In the genomic region with DNA sequence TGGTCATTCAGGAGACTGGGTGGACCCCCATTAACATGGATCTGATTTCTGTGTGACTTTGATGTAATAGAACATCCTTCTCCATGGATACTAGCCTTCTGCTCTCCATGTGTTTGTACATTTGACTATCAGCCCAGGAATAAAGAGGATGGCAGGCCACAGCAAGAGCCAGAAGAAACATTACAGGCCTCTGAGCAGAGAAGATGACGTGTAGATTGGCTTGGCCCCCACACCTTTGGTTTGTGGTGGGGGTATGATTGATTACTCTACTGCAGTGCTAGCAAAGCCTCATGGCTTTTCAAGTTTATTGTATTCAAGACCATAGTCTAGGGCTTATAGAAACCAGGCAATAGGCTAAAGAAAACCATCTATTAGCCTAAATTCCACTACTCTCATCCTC, we compare ENCODE assay signal across 17 cellular contexts.
DNase-seq lines count a peak whose midpoint lies in the region; ATAC-seq, FAIRE-seq and TF ChIP-seq lines count a peak whose summit lies in the region.
"Had no signal": no experiment of that assay in that cellular context is flagged by ENCODE, and none has a peak within 500 bp of the region (broad histone marks: within the 10 kb centered on the region; RNA-seq: fewer than 3 reads in every experiment).

No MANE protein-coding gene starts in this region.

- FAIRE-seq in GM12878 (lab: Jason Lieb, UNC): no peak

- H3K27ac ChIP-seq in GM12878 (ENCODE audit: control insufficient read depth, insufficient read depth) (no peak overlapping the region), right atrium auricular region (no peak overlapping the region)
- H3K27ac ChIP-seq: Peyer's patch had no signal

- no peaks in the 10 kb centered on the region for H3K9me3 Mint-ChIP-seq in activated T-cell treated with anti-CD3 and anti-CD28 coated beads, Interleukin-2, amount 50 U/mL, for 72 hours
- no peaks in the 10 kb centered on the region for H3K9me3 Mint-ChIP-seq in T-helper 2 cell treated with Interferon-gamma antibody and Interleukin-4, amounts not matched to agents 5 μg/mL and 100 μg/mL, for 36 hours
- H3K9me3 Mint-ChIP-seq: CD14-positive monocyte, IgD-negative memory B cell had no signal

- no TSS peak for BruUV-seq in GM12878 (replicated peaks; lab: Mats Ljungman, UMichigan)

- RAD21 ChIA-PET in GM12878 (lab: Charles Lee; ENCODE audit: unreplicated experiment): no interaction called here

- H3K4me3 ChIP-seq in GM12878 (no peak overlapping the region), right atrium auricular region (no peak overlapping the region)
- H3K4me3 ChIP-seq: Peyer's patch had no signal

- in situ Hi-C loops in GM12878 (cut with MboI): no loop called here

- peak; percentile 56 to 69 for ATAC-seq in activated T-cell treated with anti-CD3 and anti-CD28 coated beads, Interleukin-2, amount 50 U/mL, for 72 hours (replicated peaks in 1 of 2)
- ATAC-seq in GM12878 (no peak), HG03175 (IDR thresholded peaks at IDR 0.05; ENCODE audit: unreplicated experiment) (no peak)
- ATAC-seq: Right ventricle myocardium inferior had no signal

- peaks cover 3% of the 10 kb centered on the region in 2 donors for H3K36me3 Mint-ChIP-seq in activated T-cell treated with anti-CD3 and anti-CD28 coated beads, Interleukin-2, amount 50 U/mL, for 72 hours (ENCODE audit: insufficient read depth in 2 of 2)
- peaks cover 5% of the 10 kb centered on the region for H3K36me3 Mint-ChIP-seq in T-helper 2 cell treated with Interferon-gamma antibody and Interleukin-4, amounts not matched to agents 5 μg/mL and 100 μg/mL, for 36 hours (ENCODE audit: low read depth)
- H3K36me3 Mint-ChIP-seq: IgD-negative memory B cell had no signal

- H3K9me3 ChIP-seq in GM12878 (replicated peaks; ENCODE audit: control insufficient read depth, insufficient read depth, low read length) (no peaks in the 10 kb centered on the region), right atrium auricular region (no peaks in the 10 kb centered on the region)
- H3K9me3 ChIP-seq: Peyer's patch had no signal

- no peaks in the 10 kb centered on the region for H3K27me3 ChIP-seq in GM12878 (replicated peaks in 1 of 2; ENCODE audit: control insufficient read depth in 2 of 2, insufficient read depth in 2 of 2, low read length in 1 of 2)
- H3K27me3 ChIP-seq in right atrium auricular region: no peaks in the 10 kb centered on the region
- H3K27me3 ChIP-seq: Peyer's patch had no signal

- POLR2A ChIA-PET in GM12878 (lab: Charles Lee): no interaction called here

- no peak overlapping the region for H3K4me2 ChIP-seq in GM12878 (ENCODE audit: control insufficient read depth, insufficient read depth)

- H3K27me3 Mint-ChIP-seq in activated T-cell treated with anti-CD3 and anti-CD28 coated beads, Interleukin-2, amount 50 U/mL, for 72 hours (ENCODE audit: low read depth): no peaks in the 10 kb centered on the region
- no peaks in the 10 kb centered on the region for H3K27me3 Mint-ChIP-seq in T-helper 2 cell treated with Interferon-gamma antibody and Interleukin-4, amounts not matched to agents 5 μg/mL and 100 μg/mL, for 36 hours (ENCODE audit: low read depth)
- H3K27me3 Mint-ChIP-seq: IgD-negative memory B cell had no signal

- TF ChIP-seq RAD21 in GM12878 (IDR thresholded peaks at IDR 0.05; ENCODE audit: insufficient read depth, low read depth, low read length): no peak

- H3K27ac Mint-ChIP-seq in activated T-cell treated with anti-CD3 and anti-CD28 coated beads, Interleukin-2, amount 50 U/mL, for 72 hours: peak overlapping the region; percentile 4
- peak overlapping the region; percentile 37 for H3K27ac Mint-ChIP-seq in T-helper 2 cell treated with Interferon-gamma antibody and Interleukin-4, amounts not matched to agents 5 μg/mL and 100 μg/mL, for 36 hours
- H3K27ac Mint-ChIP-seq: IgD-negative memory B cell had no signal

- SMC1A ChIA-PET in GM12878 (lab: Charles Lee; ENCODE audit: uncharacterized antibody, unreplicated experiment): interaction anchor here (0.7 kb wide), 1 partner anchor 39 kb away, joined by 3 read pairs; no protein-coding TSS in a partner anchor

- intact Hi-C loops in GM12878 (cut with micrococcal nuclease; ENCODE audit: unreplicated experiment): no loop called here

- H3K9ac ChIP-seq in GM12878 (ENCODE audit: control insufficient read depth, insufficient read depth, low read length): no peak overlapping the region

- CTCF ChIA-PET in GM12878 (lab: Yijun Ruan, JAX): no interaction called here

- TF ChIP-seq CTCF in GM12878 (IDR thresholded peaks at IDR 0.05 in 2 of 3, conservative IDR thresholded peaks at IDR 0.05 in 1 of 3; ENCODE audit: control insufficient read depth in 2 of 3, extremely low read depth in 1 of 3, insufficient read depth in 1 of 3, low read depth in 3 of 3, low read length in 3 of 3) (no peak), right atrium auricular region (IDR thresholded peaks at IDR 0.05) (no peak)

- peak in 1 of 2 donors; percentile 25 for DNase-seq in activated T-cell treated with anti-CD3 and anti-CD28 coated beads, Interleukin-2, amount 50 U/mL, for 72 hours
- no peak for DNase-seq in activated T-cell treated with anti-CD3 and anti-CD28 coated beads for 4 hours
- DNase-seq in T-helper 2 cell treated with Interferon-gamma antibody and Interleukin-4, amounts not matched to agents 5 μg/mL and 100 μg/mL, for 36 hours (ENCODE audit: low spot score): no peak
- no peak for DNase-seq in GM12878 (ENCODE audit: low read depth, low spot score)
- peak; percentile 29 for DNase-seq in stromal cell of bone marrow (ENCODE audit: low read depth)
- no peak for DNase-seq in right atrium auricular region (ENCODE audit: low spot score)
- DNase-seq: AML-193, GF-D8, NCI-H1105, NCI-H1694, NCI-H2227 treated with DMSO at 0.1 percent for 48 hours, NCI-H524, Peyer's patch had no signal

- H3K4me3 Mint-ChIP-seq in activated T-cell treated with anti-CD3 and anti-CD28 coated beads, Interleukin-2, amount 50 U/mL, for 72 hours: no peak overlapping the region
- no peak overlapping the region for H3K4me3 Mint-ChIP-seq in T-helper 2 cell treated with Interferon-gamma antibody and Interleukin-4, amounts not matched to agents 5 μg/mL and 100 μg/mL, for 36 hours
- H3K4me3 Mint-ChIP-seq: CD14-positive monocyte, IgD-negative memory B cell had no signal

- peaks cover 35% of the 10 kb centered on the region for H3K4me1 Mint-ChIP-seq in activated T-cell treated with anti-CD3 and anti-CD28 coated beads, Interleukin-2, amount 50 U/mL, for 72 hours (ENCODE audit: low read depth)
- H3K4me1 Mint-ChIP-seq in T-helper 2 cell treated with Interferon-gamma antibody and Interleukin-4, amounts not matched to agents 5 μg/mL and 100 μg/mL, for 36 hours (ENCODE audit: low read depth): peaks cover 47% of the 10 kb centered on the region

- H3K36me3 ChIP-seq in GM12878 (ENCODE audit: control insufficient read depth in 2 of 2, insufficient read depth in 2 of 2, low read length in 1 of 2): peaks cover 0 to 1% of the 10 kb centered on the region in 2 experiments; a peak in 2 of 4 replicates
- no peaks in the 10 kb centered on the region for H3K36me3 ChIP-seq in right atrium auricular region
- H3K36me3 ChIP-seq: Peyer's patch had no signal

- H3K4me1 ChIP-seq in GM12878 (ENCODE audit: control insufficient read depth, insufficient read depth, low read length): peaks cover 20% of the 10 kb centered on the region
- no peaks in the 10 kb centered on the region for H3K4me1 ChIP-seq in right atrium auricular region
- H3K4me1 ChIP-seq: Peyer's patch had no signal

- 5% methylated on average over 1 of the region's 1 CpG for WGBS in GM12878 (ENCODE audit: insufficient coverage, insufficient replicate concordance, low lambda C conversion rate, missing lambda C conversion rate)

- H4K20me1 ChIP-seq in GM12878 (ENCODE audit: control insufficient read depth, insufficient read depth): no peaks in the 10 kb centered on the region; the same call in 1 of the 2 replicates

- no peaks in the 10 kb centered on the region; the same call in 1 of the 2 replicates for H3K79me2 ChIP-seq in GM12878 (ENCODE audit: control insufficient read depth, insufficient read depth, low read length)

- H2AFZ ChIP-seq in GM12878 (ENCODE audit: control insufficient read depth, low read depth, low read length): no peak overlapping the region

- no peak for TF ChIP-seq EP300 in GM12878 (IDR thresholded peaks at IDR 0.05; ENCODE audit: borderline replicate concordance in 1 of 2, control insufficient read depth in 1 of 2, low read depth in 2 of 2, low read length in 2 of 2)

- no peak for TF ChIP-seq POLR2A in GM12878 (IDR thresholded peaks at IDR 0.05; ENCODE audit: low read depth, low read length)

TF ChIP-seq in GM12878, 131 proteins besides CTCF, POLR2A, EP300 and RAD21:
- no peak for TF ChIP-seq CHD4 (IDR thresholded peaks at IDR 0.05)
- no peak for TF ChIP-seq SREBF1 (IDR thresholded peaks at IDR 0.05; ENCODE audit: low read length)
- peak; percentile 53 for TF ChIP-seq RUNX3 (IDR thresholded peaks at IDR 0.05; ENCODE audit: low read length)
- TF ChIP-seq, protein P1, sequence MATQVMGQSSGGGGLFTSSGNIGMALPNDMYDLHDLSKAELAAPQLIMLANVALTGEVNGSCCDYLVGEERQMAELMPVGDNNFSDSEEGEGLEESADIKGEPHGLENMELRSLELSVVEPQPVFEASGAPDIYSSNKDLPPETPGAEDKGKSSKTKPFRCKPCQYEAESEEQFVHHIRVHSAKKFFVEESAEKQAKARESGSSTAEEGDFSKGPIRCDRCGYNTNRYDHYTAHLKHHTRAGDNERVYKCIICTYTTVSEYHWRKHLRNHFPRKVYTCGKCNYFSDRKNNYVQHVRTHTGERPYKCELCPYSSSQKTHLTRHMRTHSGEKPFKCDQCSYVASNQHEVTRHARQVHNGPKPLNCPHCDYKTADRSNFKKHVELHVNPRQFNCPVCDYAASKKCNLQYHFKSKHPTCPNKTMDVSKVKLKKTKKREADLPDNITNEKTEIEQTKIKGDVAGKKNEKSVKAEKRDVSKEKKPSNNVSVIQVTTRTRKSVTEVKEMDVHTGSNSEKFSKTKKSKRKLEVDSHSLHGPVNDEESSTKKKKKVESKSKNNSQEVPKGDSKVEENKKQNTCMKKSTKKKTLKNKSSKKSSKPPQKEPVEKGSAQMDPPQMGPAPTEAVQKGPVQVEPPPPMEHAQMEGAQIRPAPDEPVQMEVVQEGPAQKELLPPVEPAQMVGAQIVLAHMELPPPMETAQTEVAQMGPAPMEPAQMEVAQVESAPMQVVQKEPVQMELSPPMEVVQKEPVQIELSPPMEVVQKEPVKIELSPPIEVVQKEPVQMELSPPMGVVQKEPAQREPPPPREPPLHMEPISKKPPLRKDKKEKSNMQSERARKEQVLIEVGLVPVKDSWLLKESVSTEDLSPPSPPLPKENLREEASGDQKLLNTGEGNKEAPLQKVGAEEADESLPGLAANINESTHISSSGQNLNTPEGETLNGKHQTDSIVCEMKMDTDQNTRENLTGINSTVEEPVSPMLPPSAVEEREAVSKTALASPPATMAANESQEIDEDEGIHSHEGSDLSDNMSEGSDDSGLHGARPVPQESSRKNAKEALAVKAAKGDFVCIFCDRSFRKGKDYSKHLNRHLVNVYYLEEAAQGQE (IDR thresholded peaks at IDR 0.05; ENCODE audit: low read depth, low read length): no peak
TF ChIP-seq in GM12878: peak in this region for 1.

Comparison
In these comparisons a context has a peak if more than half of its experiments do, and no peak if none do; other contexts are left out.
1. ATAC-seq: peak in activated T-cell treated with anti-CD3 and anti-CD28 coated beads, Interleukin-2, amount 50 U/mL, for 72 hours (2 of 2); none in GM12878 (single experiment) and HG03175 (single experiment).